In the genomic region with DNA sequence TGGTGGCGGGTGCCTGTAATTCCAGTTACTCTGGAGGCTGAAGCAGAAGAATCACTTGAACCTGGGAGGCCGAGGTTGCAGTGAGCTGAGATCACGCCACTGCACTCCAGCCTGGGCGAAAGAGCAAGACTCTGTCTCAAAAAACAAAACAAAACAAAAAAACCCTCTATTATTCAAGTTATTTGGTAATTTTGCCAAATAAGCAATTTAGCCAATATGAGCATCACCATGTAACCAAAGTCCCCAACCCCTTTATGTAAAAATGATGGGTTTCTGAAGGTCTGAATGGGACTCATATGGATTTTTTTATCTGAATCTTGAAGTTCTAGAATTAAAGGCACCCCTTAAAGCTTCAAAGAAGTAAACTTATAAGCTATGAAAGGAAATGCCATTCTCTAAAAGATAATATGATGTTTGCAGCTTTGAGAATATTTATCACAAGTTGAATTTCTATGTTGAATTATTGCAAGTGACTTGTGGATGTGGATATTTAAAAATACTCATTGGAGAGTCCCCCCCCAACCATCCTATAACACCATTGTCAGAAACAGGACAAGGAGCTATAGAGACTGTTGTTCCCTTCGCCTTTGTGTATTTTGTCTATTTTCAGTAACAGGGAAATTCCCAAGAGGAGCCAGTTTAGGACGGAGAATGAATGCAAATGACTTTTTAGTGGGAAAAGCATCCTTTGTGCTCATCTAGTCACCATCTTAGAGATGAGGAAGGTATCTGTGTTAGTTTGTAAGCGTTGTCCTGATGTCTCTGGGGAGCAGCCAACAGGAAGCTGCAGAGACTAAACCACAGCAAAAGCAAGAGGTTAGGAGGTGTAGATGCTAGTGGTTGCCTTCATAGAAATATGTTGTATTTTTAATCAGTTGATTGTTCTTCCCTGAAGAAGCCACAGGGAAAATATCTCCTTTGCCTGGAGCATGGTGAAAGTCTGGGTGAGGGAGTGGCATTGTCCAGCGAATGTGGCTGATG, we compare ENCODE assay signal across 1 cellular context.
TF ChIP-seq lines count a peak whose summit lies in the region.

No MANE protein-coding gene starts in this region.

TF ChIP-seq in WTC11, 78 proteins besides CTCF, POLR2A, EP300 and RAD21 (continued from another document):
- TF ChIP-seq, protein P1, sequence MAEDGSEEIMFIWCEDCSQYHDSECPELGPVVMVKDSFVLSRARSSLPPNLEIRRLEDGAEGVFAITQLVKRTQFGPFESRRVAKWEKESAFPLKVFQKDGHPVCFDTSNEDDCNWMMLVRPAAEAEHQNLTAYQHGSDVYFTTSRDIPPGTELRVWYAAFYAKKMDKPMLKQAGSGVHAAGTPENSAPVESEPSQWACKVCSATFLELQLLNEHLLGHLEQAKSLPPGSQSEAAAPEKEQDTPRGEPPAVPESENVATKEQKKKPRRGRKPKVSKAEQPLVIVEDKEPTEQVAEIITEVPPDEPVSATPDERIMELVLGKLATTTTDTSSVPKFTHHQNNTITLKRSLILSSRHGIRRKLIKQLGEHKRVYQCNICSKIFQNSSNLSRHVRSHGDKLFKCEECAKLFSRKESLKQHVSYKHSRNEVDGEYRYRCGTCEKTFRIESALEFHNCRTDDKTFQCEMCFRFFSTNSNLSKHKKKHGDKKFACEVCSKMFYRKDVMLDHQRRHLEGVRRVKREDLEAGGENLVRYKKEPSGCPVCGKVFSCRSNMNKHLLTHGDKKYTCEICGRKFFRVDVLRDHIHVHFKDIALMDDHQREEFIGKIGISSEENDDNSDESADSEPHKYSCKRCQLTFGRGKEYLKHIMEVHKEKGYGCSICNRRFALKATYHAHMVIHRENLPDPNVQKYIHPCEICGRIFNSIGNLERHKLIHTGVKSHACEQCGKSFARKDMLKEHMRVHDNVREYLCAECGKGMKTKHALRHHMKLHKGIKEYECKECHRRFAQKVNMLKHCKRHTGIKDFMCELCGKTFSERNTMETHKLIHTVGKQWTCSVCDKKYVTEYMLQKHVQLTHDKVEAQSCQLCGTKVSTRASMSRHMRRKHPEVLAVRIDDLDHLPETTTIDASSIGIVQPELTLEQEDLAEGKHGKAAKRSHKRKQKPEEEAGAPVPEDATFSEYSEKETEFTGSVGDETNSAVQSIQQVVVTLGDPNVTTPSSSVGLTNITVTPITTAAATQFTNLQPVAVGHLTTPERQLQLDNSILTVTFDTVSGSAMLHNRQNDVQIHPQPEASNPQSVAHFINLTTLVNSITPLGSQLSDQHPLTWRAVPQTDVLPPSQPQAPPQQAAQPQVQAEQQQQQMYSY (CRISPR knock-in tag; IDR thresholded peaks at IDR 0.05), result no peak
- no peak for TF ChIP-seq ZNF138 (CRISPR knock-in tag; conservative IDR thresholded peaks at IDR 0.05)
- TF ChIP-seq, protein P2, sequence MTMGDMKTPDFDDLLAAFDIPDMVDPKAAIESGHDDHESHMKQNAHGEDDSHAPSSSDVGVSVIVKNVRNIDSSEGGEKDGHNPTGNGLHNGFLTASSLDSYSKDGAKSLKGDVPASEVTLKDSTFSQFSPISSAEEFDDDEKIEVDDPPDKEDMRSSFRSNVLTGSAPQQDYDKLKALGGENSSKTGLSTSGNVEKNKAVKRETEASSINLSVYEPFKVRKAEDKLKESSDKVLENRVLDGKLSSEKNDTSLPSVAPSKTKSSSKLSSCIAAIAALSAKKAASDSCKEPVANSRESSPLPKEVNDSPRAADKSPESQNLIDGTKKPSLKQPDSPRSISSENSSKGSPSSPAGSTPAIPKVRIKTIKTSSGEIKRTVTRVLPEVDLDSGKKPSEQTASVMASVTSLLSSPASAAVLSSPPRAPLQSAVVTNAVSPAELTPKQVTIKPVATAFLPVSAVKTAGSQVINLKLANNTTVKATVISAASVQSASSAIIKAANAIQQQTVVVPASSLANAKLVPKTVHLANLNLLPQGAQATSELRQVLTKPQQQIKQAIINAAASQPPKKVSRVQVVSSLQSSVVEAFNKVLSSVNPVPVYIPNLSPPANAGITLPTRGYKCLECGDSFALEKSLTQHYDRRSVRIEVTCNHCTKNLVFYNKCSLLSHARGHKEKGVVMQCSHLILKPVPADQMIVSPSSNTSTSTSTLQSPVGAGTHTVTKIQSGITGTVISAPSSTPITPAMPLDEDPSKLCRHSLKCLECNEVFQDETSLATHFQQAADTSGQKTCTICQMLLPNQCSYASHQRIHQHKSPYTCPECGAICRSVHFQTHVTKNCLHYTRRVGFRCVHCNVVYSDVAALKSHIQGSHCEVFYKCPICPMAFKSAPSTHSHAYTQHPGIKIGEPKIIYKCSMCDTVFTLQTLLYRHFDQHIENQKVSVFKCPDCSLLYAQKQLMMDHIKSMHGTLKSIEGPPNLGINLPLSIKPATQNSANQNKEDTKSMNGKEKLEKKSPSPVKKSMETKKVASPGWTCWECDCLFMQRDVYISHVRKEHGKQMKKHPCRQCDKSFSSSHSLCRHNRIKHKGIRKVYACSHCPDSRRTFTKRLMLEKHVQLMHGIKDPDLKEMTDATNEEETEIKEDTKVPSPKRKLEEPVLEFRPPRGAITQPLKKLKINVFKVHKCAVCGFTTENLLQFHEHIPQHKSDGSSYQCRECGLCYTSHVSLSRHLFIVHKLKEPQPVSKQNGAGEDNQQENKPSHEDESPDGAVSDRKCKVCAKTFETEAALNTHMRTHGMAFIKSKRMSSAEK (CRISPR knock-in tag; IDR thresholded peaks at IDR 0.05; ENCODE audit: borderline replicate concordance), result no peak
- no peak for TF ChIP-seq ZNF219 (CRISPR knock-in tag; IDR thresholded peaks at IDR 0.05; ENCODE audit: borderline replicate concordance)
- no peak for TF ChIP-seq NFYB (CRISPR knock-in tag; conservative IDR thresholded peaks at IDR 0.05; ENCODE audit: low read depth)
- no peak for TF ChIP-seq NFE2L1 (CRISPR knock-in tag; IDR thresholded peaks at IDR 0.05)
